ENCODE assay signal across 29 cellular contexts in genomic region chr2:176405477-176405876, GRCh38.
DNase-seq lines count a peak whose midpoint lies in the region; ATAC-seq, FAIRE-seq and TF ChIP-seq lines count a peak whose summit lies in the region.
"Had no signal": no experiment of that assay in that cellular context is flagged by ENCODE, and none has a peak within 500 bp of the region (broad histone marks: within the 10 kb centered on the region; RNA-seq: fewer than 3 reads in every experiment).

No MANE protein-coding gene starts in this region.

- H3K27ac ChIP-seq in GM12878 (ENCODE audit: control insufficient read depth, insufficient read depth): no peak overlapping the region
- no peak overlapping the region for H3K27ac ChIP-seq in vagina
- H3K27ac ChIP-seq: C4-2B, esophagus muscularis mucosa, heart right ventricle, thoracic aorta, uterus, VCaP had no signal

- no peak overlapping the region for H2AFZ ChIP-seq in GM12878 (ENCODE audit: control insufficient read depth, low read depth, low read length)

- no peak for TF ChIP-seq RAD21 in GM12878 (IDR thresholded peaks at IDR 0.05; ENCODE audit: insufficient read depth, low read depth, low read length)

- peaks cover 71% of the 10 kb centered on the region for H3K27me3 Mint-ChIP-seq in activated T-cell treated with anti-CD3 and anti-CD28 coated beads, Interleukin-2, amount 50 U/mL, for 24 hours
- no peaks in the 10 kb centered on the region for H3K27me3 Mint-ChIP-seq in stimulated activated naive CD8-positive, alpha-beta T cell treated with anti-CD3 and anti-CD28 coated beads, Interleukin-15, amount 100 ng/mL, for 72 hours

- POLR2A ChIA-PET in GM12878 (lab: Charles Lee): no interaction called here

- no peak overlapping the region for H3K4me2 ChIP-seq in GM12878 (ENCODE audit: control insufficient read depth, insufficient read depth)

- in situ Hi-C loops in GM12878 (cut with MboI): no loop called here

- TF ChIP-seq POLR2A in GM12878 (IDR thresholded peaks at IDR 0.05; ENCODE audit: low read depth, low read length): no peak
- TF ChIP-seq POLR2A in vagina (IDR thresholded peaks at IDR 0.05): no peak

- H3K27ac Mint-ChIP-seq in activated T-cell treated with anti-CD3 and anti-CD28 coated beads, Interleukin-2, amount 50 U/mL, for 24 hours: no peak overlapping the region
- no peak overlapping the region for H3K27ac Mint-ChIP-seq in stimulated activated naive CD8-positive, alpha-beta T cell treated with anti-CD3 and anti-CD28 coated beads, Interleukin-15, amount 100 ng/mL, for 72 hours
- H3K27ac Mint-ChIP-seq: dendritic cell treated with granulocyte-macrophage colony-stimulating factor and Interleukin-4, amounts not matched to agents 40 ng/mL and 50 ng/mL, for 4 days; nephron; T-helper 2 cell treated with Interferon-gamma antibody and Interleukin-4, amounts not matched to agents 5 μg/mL and 100 μg/mL, for 36 hours had no signal

- no peaks in the 10 kb centered on the region for H3K36me3 Mint-ChIP-seq in activated T-cell treated with anti-CD3 and anti-CD28 coated beads, Interleukin-2, amount 50 U/mL, for 24 hours (ENCODE audit: low read depth)

- H3K4me3 ChIP-seq in GM12878: no peak overlapping the region
- no peak overlapping the region for H3K4me3 ChIP-seq in vagina
- H3K4me3 ChIP-seq: esophagus muscularis mucosa, heart right ventricle, lung, thoracic aorta, uterus had no signal

- no peaks in the 10 kb centered on the region for H4K20me1 ChIP-seq in GM12878 (ENCODE audit: control insufficient read depth, insufficient read depth)

- H3K36me3 ChIP-seq in GM12878 (ENCODE audit: control insufficient read depth in 2 of 2, insufficient read depth in 2 of 2, low read length in 1 of 2) (no peaks in the 10 kb centered on the region), vagina (no peaks in the 10 kb centered on the region)
- H3K36me3 ChIP-seq: esophagus muscularis mucosa, heart right ventricle, thoracic aorta, uterus had no signal

- ATAC-seq in GM19452 (IDR thresholded peaks at IDR 0.05; ENCODE audit: unreplicated experiment) (peak; percentile 84), HG02623 (IDR thresholded peaks at IDR 0.05; ENCODE audit: unreplicated experiment) (peak; percentile 91), HG03342 (IDR thresholded peaks at IDR 0.05; ENCODE audit: unreplicated experiment) (peak; percentile 97), GM12878 (peak; percentile 79)
- no peak for ATAC-seq in stimulated activated naive CD8-positive, alpha-beta T cell treated with anti-CD3 and anti-CD28 coated beads, Interleukin-15, amount 100 ng/mL, for 72 hours
- ATAC-seq: HCT116; heart right ventricle; stimulated activated naive CD8-positive, alpha-beta T cell treated with anti-CD3 and anti-CD28 coated beads, Interleukin-15, Interleukin-2, amounts not matched to agents 100 U/mL and 50 U/mL, for 24 hours had no signal

- no peaks in the 10 kb centered on the region for H3K4me1 Mint-ChIP-seq in activated T-cell treated with anti-CD3 and anti-CD28 coated beads, Interleukin-2, amount 50 U/mL, for 24 hours (ENCODE audit: low read depth)
- H3K4me1 Mint-ChIP-seq in stimulated activated naive CD8-positive, alpha-beta T cell treated with anti-CD3 and anti-CD28 coated beads, Interleukin-15, amount 100 ng/mL, for 72 hours: no peaks in the 10 kb centered on the region

- no peak overlapping the region for H3K4me3 Mint-ChIP-seq in activated T-cell treated with anti-CD3 and anti-CD28 coated beads, Interleukin-2, amount 50 U/mL, for 24 hours
- H3K4me3 Mint-ChIP-seq in stimulated activated naive CD8-positive, alpha-beta T cell treated with anti-CD3 and anti-CD28 coated beads, Interleukin-15, amount 100 ng/mL, for 72 hours: no peak overlapping the region
- H3K4me3 Mint-ChIP-seq: dendritic cell treated with granulocyte-macrophage colony-stimulating factor and Interleukin-4, amounts not matched to agents 40 ng/mL and 50 ng/mL, for 4 days; nephron; T-helper 2 cell treated with Interferon-gamma antibody and Interleukin-4, amounts not matched to agents 5 μg/mL and 100 μg/mL, for 36 hours had no signal

- H3K4me1 ChIP-seq in GM12878 (ENCODE audit: control insufficient read depth, insufficient read depth, low read length) (no peaks in the 10 kb centered on the region), vagina (no peaks in the 10 kb centered on the region)
- H3K4me1 ChIP-seq: esophagus muscularis mucosa, heart right ventricle, uterus had no signal

- TF ChIP-seq EP300 in GM12878 (IDR thresholded peaks at IDR 0.05; ENCODE audit: borderline replicate concordance in 1 of 2, control insufficient read depth in 1 of 2, low read depth in 2 of 2, low read length in 2 of 2): peak in 1 of 2 experiments; percentile 55; a peak in 1 of 4 replicates

- H3K9me3 Mint-ChIP-seq in activated T-cell treated with anti-CD3 and anti-CD28 coated beads, Interleukin-2, amount 50 U/mL, for 24 hours: no peaks in the 10 kb centered on the region
- H3K9me3 Mint-ChIP-seq in stimulated activated naive CD8-positive, alpha-beta T cell treated with anti-CD3 and anti-CD28 coated beads, Interleukin-15, amount 100 ng/mL, for 72 hours: no peaks in the 10 kb centered on the region
- H3K9me3 Mint-ChIP-seq: dendritic cell treated with granulocyte-macrophage colony-stimulating factor and Interleukin-4, amounts not matched to agents 40 ng/mL and 50 ng/mL, for 4 days; nephron; T-helper 2 cell treated with Interferon-gamma antibody and Interleukin-4, amounts not matched to agents 5 μg/mL and 100 μg/mL, for 36 hours had no signal

- intact Hi-C loops in GM12878 (cut with micrococcal nuclease; ENCODE audit: unreplicated experiment) (no loop called here), vagina (cut with DNase I) (no loop called here)

- H3K9ac ChIP-seq in GM12878 (ENCODE audit: control insufficient read depth, insufficient read depth, low read length): no peak overlapping the region

- 0% methylated on average over 4 of the region's 4 CpGs for WGBS in GM12878 (ENCODE audit: insufficient coverage, insufficient replicate concordance, low lambda C conversion rate, missing lambda C conversion rate)

- peak; percentile 4 for DNase-seq in GM12878 (ENCODE audit: low read depth, low spot score)
- DNase-seq in activated T-cell treated with anti-CD3 and anti-CD28 coated beads, Interleukin-2, amount 50 U/mL, for 24 hours: no peak
- DNase-seq in stimulated activated CD4-positive, alpha-beta T cell treated with anti-CD3 and anti-CD28 coated beads, Interleukin-4, amount 100 ng/mL, for 4 hours: no peak
- no peak for DNase-seq in vagina (ENCODE audit: extremely low spot score in 2 of 2)
- DNase-seq in stimulated activated naive CD8-positive, alpha-beta T cell treated with anti-CD3 and anti-CD28 coated beads, Interleukin-15, amount 100 ng/mL, for 72 hours: no peak
- DNase-seq: activated CD4-positive, alpha-beta T cell treated with anti-CD3 and anti-CD28 coated beads for 48 hours; activated gamma-delta T cell treated with Interleukin-2 at 50 U/mL for 16 hours; activated T-cell treated with anti-CD3 and anti-CD28 coated beads, Interleukin-2, amount 50 U/mL, for 1 hour; central memory CD4-positive, alpha-beta T cell; foreskin melanocyte; heart right ventricle; kidney glomerular epithelial cell; NCI-H2171; NCI-H524; SHP77; stimulated activated naive CD8-positive, alpha-beta T cell treated with anti-CD3 and anti-CD28 coated beads, Interleukin-15, Interleukin-2, amounts not matched to agents 100 U/mL and 50 U/mL, for 24 hours; uterus had no signal

- RAD21 ChIA-PET in GM12878 (lab: Charles Lee; ENCODE audit: unreplicated experiment): interaction anchor here (1.1 kb wide), 1 partner anchor 104 kb away, joined by 3 read pairs; no protein-coding TSS in a partner anchor

- no peak for TF ChIP-seq CTCF in GM12878 (IDR thresholded peaks at IDR 0.05 in 2 of 3, conservative IDR thresholded peaks at IDR 0.05 in 1 of 3; ENCODE audit: control insufficient read depth in 2 of 3, extremely low read depth in 1 of 3, insufficient read depth in 1 of 3, low read depth in 3 of 3, low read length in 3 of 3)
- no peak for TF ChIP-seq CTCF in vagina (IDR thresholded peaks at IDR 0.05)

- CTCF ChIA-PET in GM12878 (lab: Yijun Ruan, JAX): no interaction called here

- no peak for FAIRE-seq in GM12878 (lab: Jason Lieb, UNC)

- H3K9me3 ChIP-seq in GM12878 (replicated peaks; ENCODE audit: control insufficient read depth, insufficient read depth, low read length): no peaks in the 10 kb centered on the region
- H3K9me3 ChIP-seq in vagina: no peaks in the 10 kb centered on the region
- H3K9me3 ChIP-seq: esophagus muscularis mucosa, heart right ventricle, thoracic aorta, uterus had no signal

- SMC1A ChIA-PET in GM12878 (lab: Charles Lee; ENCODE audit: uncharacterized antibody, unreplicated experiment): no interaction called here

- no peaks in the 10 kb centered on the region for H3K79me2 ChIP-seq in GM12878 (ENCODE audit: control insufficient read depth, insufficient read depth, low read length)

- H3K27me3 ChIP-seq in GM12878 (replicated peaks in 1 of 2; ENCODE audit: control insufficient read depth in 2 of 2, insufficient read depth in 2 of 2, low read length in 1 of 2) (no peaks in the 10 kb centered on the region), vagina (no peaks in the 10 kb centered on the region)
- H3K27me3 ChIP-seq: esophagus muscularis mucosa, heart right ventricle, uterus had no signal

- BruUV-seq in GM12878 (replicated peaks; lab: Mats Ljungman, UMichigan): no TSS peak

TF ChIP-seq in GM12878, 131 proteins besides CTCF, POLR2A, EP300 and RAD21 (continues in another document):
- TF ChIP-seq BACH1 (IDR thresholded peaks at IDR 0.05; ENCODE audit: borderline replicate concordance) (peak; percentile 27; the same call in 1 of the 2 replicates), SKIL (IDR thresholded peaks at IDR 0.05; ENCODE audit: low read depth, poor library complexity, severe bottlenecking) (no peak), KLF5 (IDR thresholded peaks at IDR 0.05; ENCODE audit: partially characterized antibody) (no peak), ATF3 (IDR thresholded peaks at IDR 0.05; ENCODE audit: borderline replicate concordance, extremely low read depth, low read depth, low read length) (no peak)
